8 cellular contexts compared by ENCODE assay signal in genomic region chr3:150370129-150370602, GRCh38. TPM values are rescaled to one million over a fixed set of nuclear protein-coding genes. Genes with fewer than 3 reads are reported as not detected.
A peak's percentile ranks its signal among the peaks of the same experiment; 100 is the strongest.
DNase-seq lines count a peak whose midpoint lies in the region; ATAC-seq and TF ChIP-seq lines count a peak whose summit lies in the region.

No MANE protein-coding gene starts in this region.

- no peak overlapping the region for H3K9ac ChIP-seq in endodermal cell (ENCODE audit: extremely low read depth, low read length, poor library complexity, severe bottlenecking)

- no peak overlapping the region for H3K4me3 Mint-ChIP-seq in endodermal cell
- peak overlapping the region; percentile 50 for H3K4me3 Mint-ChIP-seq in mesothelial cell of epicardium

- H3K27ac Mint-ChIP-seq in endodermal cell (peak overlapping the region; percentile 78), mesothelial cell of epicardium (peak overlapping the region; percentile 92)

- H3K27me3 Mint-ChIP-seq in endodermal cell (ENCODE audit: insufficient read depth) (no peaks in the 10 kb centered on the region), mesothelial cell of epicardium (ENCODE audit: low read depth) (no peaks in the 10 kb centered on the region)

- DNase-seq in M059J (ENCODE audit: low read depth) (peak; percentile 99), endodermal cell (peak; percentile 80), mesothelial cell of epicardium (ENCODE audit: low spot score in 2 of 2, unreplicated experiment in 2 of 2) (peak; percentile 27 to 46), NCI-H69 (lab: John Stamatoyannopoulos, UW) (no peak)

- peak overlapping the region; percentile 81 for H3K4me3 ChIP-seq in ACC112 (ENCODE audit: low read depth, low read length)
- H3K4me3 ChIP-seq in endodermal cell (ENCODE audit: low read length): no peak overlapping the region

- no peaks in the 10 kb centered on the region for H3K9me3 ChIP-seq in endodermal cell (ENCODE audit: control insufficient read depth, low read length)

- no peaks in the 10 kb centered on the region for H3K36me3 Mint-ChIP-seq in endodermal cell (ENCODE audit: low read depth)
- no peaks in the 10 kb centered on the region for H3K36me3 Mint-ChIP-seq in mesothelial cell of epicardium

- H3K36me3 ChIP-seq in ACC112 (ENCODE audit: insufficient read depth, low read length): no peaks in the 10 kb centered on the region
- H3K36me3 ChIP-seq in endodermal cell (ENCODE audit: control insufficient read depth, insufficient read depth, low read length): no peaks in the 10 kb centered on the region

- no peak overlapping the region for H2AFZ ChIP-seq in ACC112 (ENCODE audit: low read length, unreplicated experiment)

- H3K27ac ChIP-seq in ACC112 (ENCODE audit: low read depth, low read length) (peak overlapping the region; percentile 90), endodermal cell (ENCODE audit: low read depth, low read length) (peak overlapping the region; percentile 16)

- 22 to 43% methylated on average over 3 to 4 of the region's 4 CpGs for WGBS in endodermal cell (ENCODE audit: insufficient coverage in 1 of 2, insufficient read length in 1 of 2), 2 experiments

- TF ChIP-seq CTCF in endodermal cell (conservative IDR thresholded peaks at IDR 0.05) (peak; percentile 14), mesothelial cell of epicardium (IDR thresholded peaks at IDR 0.05; ENCODE audit: unreplicated experiment) (no peak)

- ATAC-seq in HG02973 (IDR thresholded peaks at IDR 0.05; ENCODE audit: unreplicated experiment) (no peak), HG03565 (IDR thresholded peaks at IDR 0.05; ENCODE audit: unreplicated experiment) (no peak), HG02763 (IDR thresholded peaks at IDR 0.05; ENCODE audit: unreplicated experiment) (no peak)

- peaks cover 21% of the 10 kb centered on the region for H3K4me1 Mint-ChIP-seq in endodermal cell
- peaks cover 44% of the 10 kb centered on the region for H3K4me1 Mint-ChIP-seq in mesothelial cell of epicardium

- H3K27me3 ChIP-seq in ACC112 (ENCODE audit: insufficient read depth, low read length): no peaks in the 10 kb centered on the region
- no peaks in the 10 kb centered on the region for H3K27me3 ChIP-seq in endodermal cell (ENCODE audit: control insufficient read depth, insufficient read depth, low read length, poor library complexity, severe bottlenecking)

- H3K9me3 Mint-ChIP-seq in endodermal cell (no peaks in the 10 kb centered on the region), mesothelial cell of epicardium (no peaks in the 10 kb centered on the region)

- peaks cover 45% of the 10 kb centered on the region for H3K4me1 ChIP-seq in ACC112 (ENCODE audit: control insufficient read depth, insufficient read depth, low read length, unreplicated experiment)
- H3K4me1 ChIP-seq in endodermal cell (ENCODE audit: control insufficient read depth, insufficient read depth, low read length): peaks cover 2% of the 10 kb centered on the region

- peaks cover 10% of the 10 kb centered on the region for H3K79me2 ChIP-seq in ACC112 (ENCODE audit: control insufficient read depth, insufficient read depth, low read length, unreplicated experiment)

RNA-seq across cellular contexts. Expression of gene TSC22D2, which starts 37.9 kb away (rescaled TPM):
- total RNA-seq in M059J (2014; rRNA removed; shearing (Covaris generic)): 5.8 and 17.6 TPM in 2 replicates
- 10 to 100 TPM; 25.6 to 29.1 TPM for total RNA-seq in endodermal cell
- polyA plus RNA-seq in endodermal cell (2013, experiment 1 of 2): 29.5 TPM
- polyA plus RNA-seq in endodermal cell (2013, experiment 2 of 2): 30.2 TPM
- total RNA-seq in mesothelial cell of epicardium: 68.7 to 73.2 TPM (median 71.2 TPM) in 3 replicates
